ENCODE assay signal across 8 cellular contexts in the genomic region with DNA sequence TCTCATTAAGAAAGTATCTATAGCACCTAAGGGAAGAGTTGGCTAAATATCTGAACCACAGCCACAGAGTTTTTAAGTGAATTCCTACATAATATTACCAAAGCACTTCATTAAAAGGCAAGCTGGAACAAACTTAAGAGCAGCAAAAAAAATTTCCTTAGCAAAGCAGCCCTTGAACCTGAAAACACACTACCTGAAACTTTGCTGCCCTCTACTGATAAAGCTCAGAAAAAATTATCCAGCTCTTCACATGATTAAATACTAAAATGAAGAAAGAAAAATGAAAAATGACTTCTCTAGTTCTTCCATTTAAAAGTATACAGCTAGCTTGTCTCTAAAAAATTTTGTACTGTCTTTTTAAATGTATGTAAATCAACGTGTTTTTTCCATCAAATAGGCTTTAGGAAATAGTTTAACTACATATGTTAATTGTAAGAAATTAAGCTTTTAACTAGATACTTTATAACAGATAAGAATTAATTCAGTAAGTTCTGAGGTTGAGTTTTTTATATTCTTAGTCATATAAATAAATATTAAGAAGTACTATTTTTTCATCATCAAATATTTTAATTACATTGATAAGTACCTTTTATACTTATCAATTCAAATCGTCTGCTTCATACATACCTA.
DNase-seq lines count a peak whose midpoint lies in the region; TF ChIP-seq lines count a peak whose summit lies in the region.

No MANE protein-coding gene starts in this region.

- no peak overlapping the region for H3K4me2 ChIP-seq in OCI-LY7 (ENCODE audit: low read length)

- H3K27me3 ChIP-seq in tibial nerve = no peaks in the 10 kb centered on the region

- H3K27ac ChIP-seq in OCI-LY7 (ENCODE audit: low read depth, low read length, poor library complexity, severe bottlenecking) (no peak overlapping the region), tibial nerve (no peak overlapping the region)

- no peak overlapping the region for H3K4me3 Mint-ChIP-seq in activated T-helper 2 cell treated with anti-CD3 and anti-CD28 coated beads, Interferon-gamma antibody, Interleukin-2, Interleukin-4, amounts not matched to agents 10 μg/mL and 5 μg/mL and 100 μg/mL, durations not matched to agents 14 hours and 24 hours and 36 hours (ENCODE audit: low read depth)
- H3K4me3 Mint-ChIP-seq in activated CD4-positive, alpha-beta memory T cell treated with anti-CD3 and anti-CD28 coated beads, Interleukin-2, amount 10 ng/mL, durations not matched to agents 7 days and 5 days = no peak overlapping the region

- no peaks in the 10 kb centered on the region for H3K9me2 ChIP-seq in OCI-LY7 (ENCODE audit: insufficient read depth, low read length)

- H3K4me3 ChIP-seq in OCI-LY7 (ENCODE audit: low read depth, low read length, poor library complexity, severe bottlenecking) (no peak overlapping the region), fibroblast of mammary gland (ENCODE audit: control insufficient read depth, low read depth, low read length) (no peak overlapping the region), tibial nerve (no peak overlapping the region)

- H3K36me3 ChIP-seq in OCI-LY7 (ENCODE audit: insufficient read depth, low read length) (no peaks in the 10 kb centered on the region), tibial nerve (no peaks in the 10 kb centered on the region)

- TF ChIP-seq POLR2A in tibial nerve (IDR thresholded peaks at IDR 0.05) = no peak

- no peak for TF ChIP-seq EP300 in tibial nerve (IDR thresholded peaks at IDR 0.05)

- intact Hi-C loops in OCI-LY7 (cut with micrococcal nuclease; ENCODE audit: unreplicated experiment) = no loop called here
- intact Hi-C loops in activated T-helper 2 cell treated with anti-CD3 and anti-CD28 coated beads, Interferon-gamma antibody, Interleukin-2, Interleukin-4, amounts not matched to agents 10 μg/mL and 5 μg/mL and 100 μg/mL, durations not matched to agents 14 hours and 24 hours and 36 hours (cut with micrococcal nuclease) = no loop called here

- POLR2A ChIA-PET in OCI-LY7 (lab: Charles Lee) = interaction anchor here (0.8 kb wide), 1 partner anchor 9 kb away, joined by 3 read pairs; no protein-coding TSS in a partner anchor
- POLR2A ChIA-PET in activated CD4-positive, alpha-beta memory T cell treated with anti-CD3 and anti-CD28 coated beads, Interleukin-2, amount 10 ng/mL, durations not matched to agents 7 days and 5 days (lab: Charles Lee) = no interaction called here

- no peaks in the 10 kb centered on the region for H3K27me3 Mint-ChIP-seq in activated T-helper 2 cell treated with anti-CD3 and anti-CD28 coated beads, Interferon-gamma antibody, Interleukin-2, Interleukin-4, amounts not matched to agents 10 μg/mL and 5 μg/mL and 100 μg/mL, durations not matched to agents 14 hours and 24 hours and 36 hours (ENCODE audit: low read depth)
- H3K27me3 Mint-ChIP-seq in activated CD4-positive, alpha-beta memory T cell treated with anti-CD3 and anti-CD28 coated beads, Interleukin-2, amount 10 ng/mL, durations not matched to agents 7 days and 5 days = no peaks in the 10 kb centered on the region

- no peaks in the 10 kb centered on the region for H3K36me3 Mint-ChIP-seq in activated T-helper 2 cell treated with anti-CD3 and anti-CD28 coated beads, Interferon-gamma antibody, Interleukin-2, Interleukin-4, amounts not matched to agents 10 μg/mL and 5 μg/mL and 100 μg/mL, durations not matched to agents 14 hours and 24 hours and 36 hours (ENCODE audit: low read depth)
- no peaks in the 10 kb centered on the region for H3K36me3 Mint-ChIP-seq in activated CD4-positive, alpha-beta memory T cell treated with anti-CD3 and anti-CD28 coated beads, Interleukin-2, amount 10 ng/mL, durations not matched to agents 7 days and 5 days (ENCODE audit: low read depth)

- no peak overlapping the region for H2AFZ ChIP-seq in OCI-LY7 (ENCODE audit: low read length)

- no TSS peak for BruUV-seq in OCI-LY7 (replicated peaks; lab: Mats Ljungman, UMichigan)

- H3K27ac Mint-ChIP-seq in activated T-helper 2 cell treated with anti-CD3 and anti-CD28 coated beads, Interferon-gamma antibody, Interleukin-2, Interleukin-4, amounts not matched to agents 10 μg/mL and 5 μg/mL and 100 μg/mL, durations not matched to agents 14 hours and 24 hours and 36 hours = no peak overlapping the region
- H3K27ac Mint-ChIP-seq in activated CD4-positive, alpha-beta memory T cell treated with anti-CD3 and anti-CD28 coated beads, Interleukin-2, amount 10 ng/mL, durations not matched to agents 7 days and 5 days = no peak overlapping the region

- CTCF ChIA-PET in OCI-LY7 (lab: Charles Lee; ENCODE audit: unreplicated experiment) = no interaction called here
- CTCF ChIA-PET in activated CD4-positive, alpha-beta memory T cell treated with anti-CD3 and anti-CD28 coated beads, Interleukin-2, amount 10 ng/mL, durations not matched to agents 7 days and 5 days (lab: Charles Lee) = no interaction called here

- peak; percentile 83 for TF ChIP-seq CTCF in OCI-LY7 (conservative IDR thresholded peaks at IDR 0.05; ENCODE audit: low read length)
- TF ChIP-seq CTCF in fibroblast of mammary gland (conservative IDR thresholded peaks at IDR 0.05; ENCODE audit: control insufficient read depth, insufficient read depth, low read depth, low read length) = peak; percentile 47
- TF ChIP-seq CTCF in tibial nerve (IDR thresholded peaks at IDR 0.05) = peak in 3 of 5 experiments; percentile 11 to 24 (median 19)

- H3K9me3 ChIP-seq in OCI-LY7 (ENCODE audit: low read length) (no peaks in the 10 kb centered on the region), tibial nerve (peaks cover 0 to 3% (median 0%) of the 10 kb centered on the region in 4 donors)

- no peaks in the 10 kb centered on the region for H3K9me3 Mint-ChIP-seq in activated T-helper 2 cell treated with anti-CD3 and anti-CD28 coated beads, Interferon-gamma antibody, Interleukin-2, Interleukin-4, amounts not matched to agents 10 μg/mL and 5 μg/mL and 100 μg/mL, durations not matched to agents 14 hours and 24 hours and 36 hours
- H3K9me3 Mint-ChIP-seq in activated CD4-positive, alpha-beta memory T cell treated with anti-CD3 and anti-CD28 coated beads, Interleukin-2, amount 10 ng/mL, durations not matched to agents 7 days and 5 days = no peaks in the 10 kb centered on the region

- H4K20me1 ChIP-seq in OCI-LY7 (ENCODE audit: insufficient read depth, low read length) = no peaks in the 10 kb centered on the region

- no peaks in the 10 kb centered on the region for H3K4me1 Mint-ChIP-seq in activated T-helper 2 cell treated with anti-CD3 and anti-CD28 coated beads, Interferon-gamma antibody, Interleukin-2, Interleukin-4, amounts not matched to agents 10 μg/mL and 5 μg/mL and 100 μg/mL, durations not matched to agents 14 hours and 24 hours and 36 hours (ENCODE audit: low read depth)
- no peaks in the 10 kb centered on the region for H3K4me1 Mint-ChIP-seq in activated CD4-positive, alpha-beta memory T cell treated with anti-CD3 and anti-CD28 coated beads, Interleukin-2, amount 10 ng/mL, durations not matched to agents 7 days and 5 days

- H3K79me2 ChIP-seq in OCI-LY7 (ENCODE audit: insufficient read depth, low read depth, low read length) = no peaks in the 10 kb centered on the region

- 40 to 47% methylated on average over 2 of the region's 2 CpGs for WGBS in tibial nerve, 2 donors

- no peaks in the 10 kb centered on the region for H3K4me1 ChIP-seq in OCI-LY7 (ENCODE audit: insufficient read depth, low read length, poor library complexity, severe bottlenecking)
- H3K4me1 ChIP-seq in tibial nerve = no peaks in the 10 kb centered on the region

- DNase-seq in SIG-M5 treated with dmso at 0.1 percent for 504 hours (lab: John Stamatoyannopoulos, UW; ENCODE audit: unreplicated experiment) (peak; percentile 20), SIG-M5 (lab: John Stamatoyannopoulos, UW) (no peak), OCI-LY7 (ENCODE audit: low spot score) (peak; percentile 24), fibroblast of mammary gland (ENCODE audit: low read depth) (peak; percentile 18), tibial nerve (ENCODE audit: low spot score in 2 of 2) (no peak)
- DNase-seq in activated T-helper 2 cell treated with anti-CD3 and anti-CD28 coated beads, Interferon-gamma antibody, Interleukin-2, Interleukin-4, amounts not matched to agents 10 μg/mL and 5 μg/mL and 100 μg/mL, durations not matched to agents 14 hours and 24 hours and 36 hours (ENCODE audit: low spot score) = no peak
- no peak for DNase-seq in stimulated activated CD4-positive, alpha-beta T cell treated with anti-CD3 and anti-CD28 coated beads, Interleukin-15, amount 100 ng/mL, for 24 hours
- no peak for DNase-seq in activated CD4-positive, alpha-beta memory T cell treated with anti-CD3 and anti-CD28 coated beads, Interleukin-2, amount 10 ng/mL, durations not matched to agents 7 days and 5 days

Comparison
In these comparisons a context has a peak if more than half of its experiments do, and no peak if none do; other contexts are left out.
1. DNase-seq: peak in SIG-M5 treated with dmso at 0.1 percent for 504 hours (single experiment), OCI-LY7 (single experiment) and fibroblast of mammary gland (single experiment); none in SIG-M5 (single experiment), tibial nerve (0 of 2), activated T-helper 2 cell treated with anti-CD3 and anti-CD28 coated beads, Interferon-gamma antibody, Interleukin-2, Interleukin-4, amounts not matched to agents 10 μg/mL and 5 μg/mL and 100 μg/mL, durations not matched to agents 14 hours and 24 hours and 36 hours (single experiment), stimulated activated CD4-positive, alpha-beta T cell treated with anti-CD3 and anti-CD28 coated beads, Interleukin-15, amount 100 ng/mL, for 24 hours (single experiment) and activated CD4-positive, alpha-beta memory T cell treated with anti-CD3 and anti-CD28 coated beads, Interleukin-2, amount 10 ng/mL, durations not matched to agents 7 days and 5 days (single experiment).
2. CTCF ChIP-seq: peak in every context shown above with its lines; median percentile 83 in OCI-LY7; 47 in fibroblast of mammary gland; 19 in tibial nerve.